Comparison of ENCODE assay signal across 1 cellular context in the genomic region with DNA sequence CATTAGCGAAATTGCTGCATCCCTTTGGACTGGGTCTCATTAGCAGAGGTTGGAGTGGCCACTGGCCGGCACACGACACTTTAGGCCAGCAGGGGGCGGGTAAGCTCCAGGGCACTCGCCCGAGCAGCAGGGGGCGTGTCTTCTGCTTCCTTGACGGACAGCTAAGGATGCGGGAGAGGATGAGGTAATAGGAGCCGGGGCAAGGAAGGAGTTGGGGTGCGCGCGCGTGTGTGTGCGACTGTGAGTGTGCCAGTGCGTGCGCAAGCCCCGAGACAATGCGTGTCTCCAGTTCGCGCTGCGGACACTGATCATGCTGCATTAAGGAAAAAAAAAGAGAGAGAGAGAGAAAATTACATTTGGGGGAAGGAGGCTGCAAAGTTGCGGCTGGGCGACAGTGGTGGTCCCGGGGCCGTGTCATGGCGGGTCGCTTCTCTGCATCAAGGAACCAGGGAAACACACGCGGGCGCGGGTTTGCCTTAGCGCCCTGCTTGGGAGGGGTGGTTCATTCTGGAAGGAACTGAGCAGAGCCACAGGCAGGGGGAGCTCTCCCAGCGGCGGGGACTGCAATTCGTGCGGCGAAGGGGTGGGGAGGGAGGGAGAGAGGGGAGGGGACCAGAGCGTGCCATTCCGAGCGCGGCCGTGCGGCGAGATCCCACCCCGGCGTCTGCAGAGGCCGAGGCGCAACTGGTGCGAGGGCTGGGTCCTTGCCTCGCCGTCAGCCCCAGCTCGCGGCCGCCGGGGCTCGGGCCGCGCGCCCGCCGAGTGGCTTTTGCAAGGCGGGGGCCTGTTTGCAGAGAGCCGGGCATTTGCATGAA.
TF ChIP-seq lines count a peak whose summit lies in the region.

Gene DTX4, plus strand, starts transcription at position 625 of the 815 bp plus-strand sequence. CDS start 464 bp downstream, outside the sequence.

TF ChIP-seq in K562, 482 proteins besides CTCF, POLR2A, EP300 and RAD21 (continued from another document and continues in another):
- TF ChIP-seq, protein P1, sequence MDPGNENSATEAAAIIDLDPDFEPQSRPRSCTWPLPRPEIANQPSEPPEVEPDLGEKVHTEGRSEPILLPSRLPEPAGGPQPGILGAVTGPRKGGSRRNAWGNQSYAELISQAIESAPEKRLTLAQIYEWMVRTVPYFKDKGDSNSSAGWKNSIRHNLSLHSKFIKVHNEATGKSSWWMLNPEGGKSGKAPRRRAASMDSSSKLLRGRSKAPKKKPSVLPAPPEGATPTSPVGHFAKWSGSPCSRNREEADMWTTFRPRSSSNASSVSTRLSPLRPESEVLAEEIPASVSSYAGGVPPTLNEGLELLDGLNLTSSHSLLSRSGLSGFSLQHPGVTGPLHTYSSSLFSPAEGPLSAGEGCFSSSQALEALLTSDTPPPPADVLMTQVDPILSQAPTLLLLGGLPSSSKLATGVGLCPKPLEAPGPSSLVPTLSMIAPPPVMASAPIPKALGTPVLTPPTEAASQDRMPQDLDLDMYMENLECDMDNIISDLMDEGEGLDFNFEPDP (CRISPR knock-in tag; IDR thresholded peaks at IDR 0.05) = no peak
- TF ChIP-seq RFX5 (IDR thresholded peaks at IDR 0.05; ENCODE audit: low read depth, low read length) (no peak), SRSF1 (IDR thresholded peaks at IDR 0.05; ENCODE audit: low read depth, low read length) (no peak), LEF1 (IDR thresholded peaks at IDR 0.05) (no peak), FOS (IDR thresholded peaks at IDR 0.05; ENCODE audit: extremely low read depth, insufficient read length) (no peak), MEIS2 (IDR thresholded peaks at IDR 0.05; ENCODE audit: partially characterized antibody) (peak; percentile 74), ETV6 (IDR thresholded peaks at IDR 0.05; ENCODE audit: borderline replicate concordance in 1 of 2, low read depth in 2 of 2, low read length in 1 of 2) (no peak), ETV6 (CRISPR knock-in tag; IDR thresholded peaks at IDR 0.05; ENCODE audit: borderline replicate concordance) (no peak), RBM25 (IDR thresholded peaks at IDR 0.05; ENCODE audit: low read depth, low read length, severe bottlenecking) (no peak), MTA2 (IDR thresholded peaks at IDR 0.05; ENCODE audit: low read depth) (no peak), CTBP1 (IDR thresholded peaks at IDR 0.05; ENCODE audit: borderline replicate concordance) (peak; percentile 85), ZKSCAN8 (CRISPR knock-in tag; IDR thresholded peaks at IDR 0.05) (no peak), NFE2 (IDR thresholded peaks at IDR 0.05; ENCODE audit: low read depth) (no peak), NR3C1 (CRISPR knock-in tag; IDR thresholded peaks at IDR 0.05) (no peak; the same call in 1 of the 2 replicates), ZBTB11 (CRISPR knock-in tag; IDR thresholded peaks at IDR 0.05) (no peak), ID3 (CRISPR knock-in tag; IDR thresholded peaks at IDR 0.05) (no peak), ID3 (tag; IDR thresholded peaks at IDR 0.05) (no peak), KDM2B (CRISPR knock-in tag; IDR thresholded peaks at IDR 0.05) (no peak), SAFB2 (IDR thresholded peaks at IDR 0.05; ENCODE audit: borderline replicate concordance, low read depth, low read length, severe bottlenecking) (no peak), HOXB6 (CRISPR knock-in tag; IDR thresholded peaks at IDR 0.05; ENCODE audit: borderline replicate concordance) (no peak), ZFPM2 (CRISPR knock-in tag; IDR thresholded peaks at IDR 0.05) (no peak), NR2F6 (CRISPR knock-in tag; IDR thresholded peaks at IDR 0.05) (no peak), PRDM10 (IDR thresholded peaks at IDR 0.05; ENCODE audit: partially characterized antibody) (peak; percentile 47), HMGN3 (IDR thresholded peaks at IDR 0.05; ENCODE audit: borderline replicate concordance, extremely low read depth, insufficient read length, low read depth, low read length) (peak; percentile 19), ZNF316 (IDR thresholded peaks at IDR 0.05) (no peak), MAFF (IDR thresholded peaks at IDR 0.05; ENCODE audit: low read length) (no peak), ZNF165 (CRISPR knock-in tag; IDR thresholded peaks at IDR 0.05; ENCODE audit: borderline replicate concordance) (no peak), CC2D1A (IDR thresholded peaks at IDR 0.05) (peak; percentile 31), XRCC4 (IDR thresholded peaks at IDR 0.05; ENCODE audit: extremely low read depth, insufficient read depth, insufficient read length) (no peak), C11orf30 (IDR thresholded peaks at IDR 0.05; ENCODE audit: low read depth) (no peak), SMC3 (conservative IDR thresholded peaks at IDR 0.05; ENCODE audit: insufficient read depth, low read depth, low read length) (peak; percentile 87), ATF7 (IDR thresholded peaks at IDR 0.05) (peak; percentile 95), RBM17 (IDR thresholded peaks at IDR 0.05; ENCODE audit: borderline replicate concordance, low read depth, low read length) (no peak), ADNP (tag; IDR thresholded peaks at IDR 0.05) (no peak), BCL6 (CRISPR knock-in tag; IDR thresholded peaks at IDR 0.05) (no peak), STAT5B (CRISPR knock-in tag; IDR thresholded peaks at IDR 0.05) (no peak), SAP30 (IDR thresholded peaks at IDR 0.05; ENCODE audit: borderline replicate concordance, insufficient read depth, low read depth, low read length, poor library complexity, severe bottlenecking) (peak; percentile 19), CEBPB (tag; IDR thresholded peaks at IDR 0.05) (peak; percentile 87)
- TF ChIP-seq, protein P2, sequence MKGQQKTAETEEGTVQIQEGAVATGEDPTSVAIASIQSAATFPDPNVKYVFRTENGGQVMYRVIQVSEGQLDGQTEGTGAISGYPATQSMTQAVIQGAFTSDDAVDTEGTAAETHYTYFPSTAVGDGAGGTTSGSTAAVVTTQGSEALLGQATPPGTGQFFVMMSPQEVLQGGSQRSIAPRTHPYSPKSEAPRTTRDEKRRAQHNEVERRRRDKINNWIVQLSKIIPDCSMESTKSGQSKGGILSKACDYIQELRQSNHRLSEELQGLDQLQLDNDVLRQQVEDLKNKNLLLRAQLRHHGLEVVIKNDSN (CRISPR knock-in tag; IDR thresholded peaks at IDR 0.05) = no peak
- TF ChIP-seq, protein P3, sequence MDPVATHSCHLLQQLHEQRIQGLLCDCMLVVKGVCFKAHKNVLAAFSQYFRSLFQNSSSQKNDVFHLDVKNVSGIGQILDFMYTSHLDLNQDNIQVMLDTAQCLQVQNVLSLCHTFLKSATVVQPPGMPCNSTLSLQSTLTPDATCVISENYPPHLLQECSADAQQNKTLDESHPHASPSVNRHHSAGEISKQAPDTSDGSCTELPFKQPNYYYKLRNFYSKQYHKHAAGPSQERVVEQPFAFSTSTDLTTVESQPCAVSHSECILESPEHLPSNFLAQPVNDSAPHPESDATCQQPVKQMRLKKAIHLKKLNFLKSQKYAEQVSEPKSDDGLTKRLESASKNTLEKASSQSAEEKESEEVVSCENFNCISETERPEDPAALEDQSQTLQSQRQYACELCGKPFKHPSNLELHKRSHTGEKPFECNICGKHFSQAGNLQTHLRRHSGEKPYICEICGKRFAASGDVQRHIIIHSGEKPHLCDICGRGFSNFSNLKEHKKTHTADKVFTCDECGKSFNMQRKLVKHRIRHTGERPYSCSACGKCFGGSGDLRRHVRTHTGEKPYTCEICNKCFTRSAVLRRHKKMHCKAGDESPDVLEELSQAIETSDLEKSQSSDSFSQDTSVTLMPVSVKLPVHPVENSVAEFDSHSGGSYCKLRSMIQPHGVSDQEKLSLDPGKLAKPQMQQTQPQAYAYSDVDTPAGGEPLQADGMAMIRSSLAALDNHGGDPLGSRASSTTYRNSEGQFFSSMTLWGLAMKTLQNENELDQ (CRISPR knock-in tag; IDR thresholded peaks at IDR 0.05; ENCODE audit: borderline replicate concordance) = no peak
- TF ChIP-seq, protein P4, sequence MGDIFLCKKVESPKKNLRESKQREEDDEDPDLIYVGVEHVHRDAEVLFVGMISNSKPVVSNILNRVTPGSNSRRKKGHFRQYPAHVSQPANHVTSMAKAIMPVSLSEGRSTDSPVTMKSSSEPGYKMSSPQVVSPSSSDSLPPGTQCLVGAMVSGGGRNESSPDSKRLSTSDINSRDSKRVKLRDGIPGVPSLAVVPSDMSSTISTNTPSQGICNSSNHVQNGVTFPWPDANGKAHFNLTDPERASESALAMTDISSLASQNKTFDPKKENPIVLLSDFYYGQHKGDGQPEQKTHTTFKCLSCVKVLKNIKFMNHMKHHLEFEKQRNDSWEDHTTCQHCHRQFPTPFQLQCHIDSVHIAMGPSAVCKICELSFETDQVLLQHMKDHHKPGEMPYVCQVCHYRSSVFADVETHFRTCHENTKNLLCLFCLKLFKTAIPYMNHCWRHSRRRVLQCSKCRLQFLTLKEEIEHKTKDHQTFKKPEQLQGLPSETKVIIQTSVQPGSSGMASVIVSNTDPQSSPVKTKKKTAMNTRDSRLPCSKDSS (IDR thresholded peaks at IDR 0.05; ENCODE audit: low read depth, partially characterized antibody) = no peak
- TF ChIP-seq, protein P5, sequence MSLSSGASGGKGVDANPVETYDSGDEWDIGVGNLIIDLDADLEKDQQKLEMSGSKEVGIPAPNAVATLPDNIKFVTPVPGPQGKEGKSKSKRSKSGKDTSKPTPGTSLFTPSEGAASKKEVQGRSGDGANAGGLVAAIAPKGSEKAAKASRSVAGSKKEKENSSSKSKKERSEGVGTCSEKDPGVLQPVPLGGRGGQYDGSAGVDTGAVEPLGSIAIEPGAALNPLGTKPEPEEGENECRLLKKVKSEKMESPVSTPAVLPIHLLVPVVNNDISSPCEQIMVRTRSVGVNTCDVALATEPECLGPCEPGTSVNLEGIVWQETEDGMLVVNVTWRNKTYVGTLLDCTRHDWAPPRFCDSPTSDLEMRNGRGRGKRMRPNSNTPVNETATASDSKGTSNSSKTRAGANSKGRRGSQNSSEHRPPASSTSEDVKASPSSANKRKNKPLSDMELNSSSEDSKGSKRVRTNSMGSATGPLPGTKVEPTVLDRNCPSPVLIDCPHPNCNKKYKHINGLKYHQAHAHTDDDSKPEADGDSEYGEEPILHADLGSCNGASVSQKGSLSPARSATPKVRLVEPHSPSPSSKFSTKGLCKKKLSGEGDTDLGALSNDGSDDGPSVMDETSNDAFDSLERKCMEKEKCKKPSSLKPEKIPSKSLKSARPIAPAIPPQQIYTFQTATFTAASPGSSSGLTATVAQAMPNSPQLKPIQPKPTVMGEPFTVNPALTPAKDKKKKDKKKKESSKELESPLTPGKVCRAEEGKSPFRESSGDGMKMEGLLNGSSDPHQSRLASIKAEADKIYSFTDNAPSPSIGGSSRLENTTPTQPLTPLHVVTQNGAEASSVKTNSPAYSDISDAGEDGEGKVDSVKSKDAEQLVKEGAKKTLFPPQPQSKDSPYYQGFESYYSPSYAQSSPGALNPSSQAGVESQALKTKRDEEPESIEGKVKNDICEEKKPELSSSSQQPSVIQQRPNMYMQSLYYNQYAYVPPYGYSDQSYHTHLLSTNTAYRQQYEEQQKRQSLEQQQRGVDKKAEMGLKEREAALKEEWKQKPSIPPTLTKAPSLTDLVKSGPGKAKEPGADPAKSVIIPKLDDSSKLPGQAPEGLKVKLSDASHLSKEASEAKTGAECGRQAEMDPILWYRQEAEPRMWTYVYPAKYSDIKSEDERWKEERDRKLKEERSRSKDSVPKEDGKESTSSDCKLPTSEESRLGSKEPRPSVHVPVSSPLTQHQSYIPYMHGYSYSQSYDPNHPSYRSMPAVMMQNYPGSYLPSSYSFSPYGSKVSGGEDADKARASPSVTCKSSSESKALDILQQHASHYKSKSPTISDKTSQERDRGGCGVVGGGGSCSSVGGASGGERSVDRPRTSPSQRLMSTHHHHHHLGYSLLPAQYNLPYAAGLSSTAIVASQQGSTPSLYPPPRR (CRISPR knock-in tag; IDR thresholded peaks at IDR 0.05; ENCODE audit: borderline replicate concordance) = no peak
